ENCODE assay signal across 25 cellular contexts in the genomic region with DNA sequence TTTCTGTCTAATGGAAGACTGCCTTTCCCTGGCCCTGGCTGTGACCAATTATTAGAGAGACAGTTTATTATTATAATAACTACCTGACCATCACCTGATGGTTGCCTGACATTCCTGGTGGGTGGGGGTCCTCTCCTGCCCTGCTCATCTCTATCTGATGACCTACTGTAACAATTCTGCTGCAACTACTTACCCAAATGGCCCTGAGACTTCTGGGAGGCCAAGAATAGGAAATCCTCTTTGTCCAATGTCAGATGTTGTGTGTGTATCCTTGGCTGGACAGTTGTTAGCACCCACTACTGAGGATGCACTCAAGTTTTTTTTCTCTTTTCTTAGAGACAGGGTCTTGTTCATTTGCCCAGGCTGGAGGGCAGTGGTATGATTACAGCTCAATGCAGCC.
"Had no signal": no experiment of that assay in that cellular context is flagged by ENCODE, and none has a peak within 500 bp of the region (broad histone marks: within the 10 kb centered on the region; RNA-seq: fewer than 3 reads in every experiment).

No MANE protein-coding gene starts in this region.

- FAIRE-seq: urothelium cell line had no signal

- H3K36me3 ChIP-seq: stomach, suprapubic skin, thoracic aorta, thyroid gland, tibial artery, tibial nerve, transverse colon, upper lobe of left lung, upper lobe of right lung, uterus, vagina had no signal

- H3K4me1 ChIP-seq: suprapubic skin, tibial artery, upper lobe of right lung, uterus had no signal

- H3K9me3 ChIP-seq: stomach, suprapubic skin, testis, thoracic aorta, thyroid gland, tibial artery, tibial nerve, transverse colon, upper lobe of left lung, upper lobe of right lung, uterus, vagina had no signal

- DNase-seq: stimulated activated CD4-positive, alpha-beta T cell treated with anti-CD3 and anti-CD28 coated beads, Interleukin-2, amount 100 ng/mL, for 48 hours; stimulated activated CD4-positive, alpha-beta T cell treated with anti-CD3 and anti-CD28 coated beads, Interleukin-4, amount 100 ng/mL, for 1 hour; stimulated activated CD4-positive, alpha-beta T cell treated with anti-CD3 and anti-CD28 coated beads, Interleukin-4, amount 100 ng/mL, for 24 hours; stimulated activated CD4-positive, alpha-beta T cell treated with anti-CD3 and anti-CD28 coated beads, Interleukin-4, amount 100 ng/mL, for 4 hours; stimulated activated CD8-positive, alpha-beta memory T cell treated with anti-CD3 and anti-CD28 coated beads, Interleukin-4, amount 100 ng/mL, for 48 hours; stimulated activated naive B cell treated with anti-CD40 and anti-IgM and Interleukin-4, amounts not matched to agents 10 μg/mL and 1 μg/mL and 100 μg/mL, for 72 hours; stimulated activated naive CD4-positive, alpha-beta T cell; stimulated activated naive CD4-positive, alpha-beta T cell treated with Interleukin-2 at 50 U/mL for 16 hours; stimulated activated naive CD8-positive, alpha-beta T cell treated with anti-CD3 and anti-CD28 coated beads, Interleukin-15, amount 100 ng/mL, for 72 hours; stimulated activated naive CD8-positive, alpha-beta T cell treated with anti-CD3 and anti-CD28 coated beads, Interleukin-15, Interleukin-2, amounts not matched to agents 100 U/mL and 50 U/mL, for 24 hours; stomach; substantia nigra; testis; thyroid gland; tibial artery; trophoblast cell; upper lobe of left lung; upper lobe of right lung; uterus had no signal

- H3K4me3 ChIP-seq: stomach, suprapubic skin, testis, thoracic aorta, thyroid gland, tibial artery, tibial nerve, transverse colon, upper lobe of left lung, upper lobe of right lung, uterus, vagina had no signal

- H3K27ac ChIP-seq: stomach, suprapubic skin, testis, thoracic aorta, thyroid gland, tibial artery, tibial nerve, upper lobe of left lung, upper lobe of right lung, uterus, vagina had no signal
